Comparison of ENCODE assay signal across 16 cellular contexts in genomic region chr5:34606101-34606500, GRCh38. TPM values are rescaled to one million over a fixed set of nuclear protein-coding genes. Genes with fewer than 3 reads are reported as not detected.
DNase-seq lines count a peak whose midpoint lies in the region; ATAC-seq and TF ChIP-seq lines count a peak whose summit lies in the region.
"Had no signal": no experiment of that assay in that cellular context is flagged by ENCODE, and none has a peak within 500 bp of the region (broad histone marks: within the 10 kb centered on the region; RNA-seq: fewer than 3 reads in every experiment).

No MANE protein-coding gene starts in this region.

- no peak for TF ChIP-seq CTCF in adrenal gland (IDR thresholded peaks at IDR 0.05)
- TF ChIP-seq CTCF in glutamatergic neuron (IDR thresholded peaks at IDR 0.05; ENCODE audit: partially characterized antibody, unreplicated experiment), result no peak
- no peak for TF ChIP-seq CTCF in gastroesophageal sphincter (IDR thresholded peaks at IDR 0.05)
- TF ChIP-seq CTCF in right atrium auricular region (IDR thresholded peaks at IDR 0.05), result no peak
- TF ChIP-seq CTCF in osteocyte (IDR thresholded peaks at IDR 0.05), result no peak

- peaks cover 8 to 10% of the 10 kb centered on the region in 2 donors for H3K4me1 ChIP-seq in adrenal gland (replicated peaks in 1 of 2)
- peaks cover 0 to 18% (median 0%) of the 10 kb centered on the region in 3 donors for H3K4me1 ChIP-seq in gastroesophageal sphincter
- H3K4me1 ChIP-seq in right atrium auricular region, result peaks cover 0 to 12% of the 10 kb centered on the region in 2 donors

- H3K9me3 ChIP-seq in adrenal gland (replicated peaks in 1 of 3), result no peaks in the 10 kb centered on the region
- no peaks in the 10 kb centered on the region for H3K9me3 ChIP-seq in gastroesophageal sphincter
- no peaks in the 10 kb centered on the region for H3K9me3 ChIP-seq in right atrium auricular region

- TF ChIP-seq POLR2A in adrenal gland (IDR thresholded peaks at IDR 0.05) (no peak), gastroesophageal sphincter (IDR thresholded peaks at IDR 0.05) (no peak)

- WGBS in adrenal gland, 4 donors, result 38 to 48% (median 46%) methylated on average over 4 of the region's 4 CpGs
- 80 to 100% methylated on average over 2 to 4 of the region's 4 CpGs for WGBS in gastroesophageal sphincter (ENCODE audit: low coverage in 1 of 2), 2 donors

- H3K27me3 Mint-ChIP-seq in glutamatergic neuron (ENCODE audit: unreplicated experiment) (peaks cover 2% of the 10 kb centered on the region), osteocyte (ENCODE audit: unreplicated experiment) (no peaks in the 10 kb centered on the region)

- H3K9me3 Mint-ChIP-seq in glutamatergic neuron (ENCODE audit: unreplicated experiment) (no peaks in the 10 kb centered on the region), osteocyte (ENCODE audit: unreplicated experiment) (no peaks in the 10 kb centered on the region)
- H3K9me3 Mint-ChIP-seq: CD8-positive, alpha-beta T cell had no signal

- H3K4me1 Mint-ChIP-seq in glutamatergic neuron (ENCODE audit: low read depth, unreplicated experiment), result peaks cover 27% of the 10 kb centered on the region
- H3K4me1 Mint-ChIP-seq in osteocyte (ENCODE audit: unreplicated experiment), result peaks cover 33% of the 10 kb centered on the region
- H3K4me1 Mint-ChIP-seq: CD14-positive monocyte had no signal

- no peaks in the 10 kb centered on the region for H3K36me3 ChIP-seq in adrenal gland (replicated peaks in 1 of 2)
- H3K36me3 ChIP-seq in gastroesophageal sphincter, result no peaks in the 10 kb centered on the region
- H3K36me3 ChIP-seq in right atrium auricular region, result no peaks in the 10 kb centered on the region

- H3K27ac Mint-ChIP-seq in glutamatergic neuron (ENCODE audit: unreplicated experiment) (peak overlapping the region; percentile 93), osteocyte (ENCODE audit: unreplicated experiment) (no peak overlapping the region)
- H3K27ac Mint-ChIP-seq: CD8-positive, alpha-beta T cell had no signal

- intact Hi-C loops in adrenal gland (cut with DNase I), result no loop called here

- no peak overlapping the region for H3K4me3 ChIP-seq in adrenal gland
- H3K4me3 ChIP-seq in gastroesophageal sphincter, result no peak overlapping the region
- no peak overlapping the region for H3K4me3 ChIP-seq in right atrium auricular region

- H3K4me3 Mint-ChIP-seq in glutamatergic neuron (ENCODE audit: unreplicated experiment), result no peak overlapping the region
- no peak overlapping the region for H3K4me3 Mint-ChIP-seq in osteocyte (ENCODE audit: unreplicated experiment)
- H3K4me3 Mint-ChIP-seq: CD14-positive monocyte; CD8-positive, alpha-beta T cell had no signal

- H3K36me3 Mint-ChIP-seq in glutamatergic neuron (ENCODE audit: unreplicated experiment), result no peaks in the 10 kb centered on the region
- no peaks in the 10 kb centered on the region for H3K36me3 Mint-ChIP-seq in osteocyte (ENCODE audit: unreplicated experiment)
- H3K36me3 Mint-ChIP-seq: CD14-positive monocyte; CD8-positive, alpha-beta T cell had no signal

- ATAC-seq in gastroesophageal sphincter, result no peak
- ATAC-seq: CD8-positive, alpha-beta T cell; HepG2 had no signal

- H3K27ac ChIP-seq in adrenal gland, result peak overlapping the region in 4 of 5 donors; percentile 27 to 53 (median 44)
- no peak overlapping the region for H3K27ac ChIP-seq in gastroesophageal sphincter
- H3K27ac ChIP-seq in right atrium auricular region, result no peak overlapping the region
- H3K27ac ChIP-seq: 22Rv1 had no signal

- DNase-seq in NCI-H748 treated with DMSO at 0.1 percent for 48 hours (lab: John Stamatoyannopoulos, UW), result peak; percentile 92
- no peak for DNase-seq in NCI-H748 (lab: John Stamatoyannopoulos, UW; ENCODE audit: unreplicated experiment)
- peak; percentile 43 to 87 (median 83) for DNase-seq in adrenal gland
- no peak for DNase-seq in glutamatergic neuron
- DNase-seq in SKM-1 treated with dmso at 0.1 percent for 144 hours (lab: John Stamatoyannopoulos, UW; ENCODE audit: unreplicated experiment), result no peak
- DNase-seq in right atrium auricular region (ENCODE audit: low spot score), result no peak
- DNase-seq in osteocyte (ENCODE audit: extremely low spot score, unreplicated experiment), result no peak
- DNase-seq: CD8-positive, alpha-beta T cell; COR-L47; DND-41; GDM1; HCEC 1CT had no signal

- TF ChIP-seq EP300 in gastroesophageal sphincter (IDR thresholded peaks at IDR 0.05), result no peak

- no peaks in the 10 kb centered on the region for H3K27me3 ChIP-seq in adrenal gland
- no peaks in the 10 kb centered on the region for H3K27me3 ChIP-seq in gastroesophageal sphincter
- no peaks in the 10 kb centered on the region for H3K27me3 ChIP-seq in right atrium auricular region

RNA-seq across cellular contexts. Expression of gene RAI14, which starts 50.0 kb away (rescaled TPM):
- total RNA-seq in adrenal gland, result 100 to 1,000 TPM in 1 of 8 donors, 10 to 100 TPM in 7; 12.5 to 158 (median 33.8) TPM
- polyA plus RNA-seq in adrenal gland, result 10 to 100 TPM in 2 of 3 donors, 1 to 10 TPM in 1; 9.1 to 26.1 (median 13.5) TPM
- 259 TPM for total RNA-seq in glutamatergic neuron (ENCODE audit: unreplicated experiment)
- 100 to 1,000 TPM in 1 of 4 donors, 10 to 100 TPM in 3; 45.8 to 143 (median 80.5) TPM for total RNA-seq in gastroesophageal sphincter
- total RNA-seq in right atrium auricular region, result 10 to 100 TPM; 14.0 to 21.3 TPM
- total RNA-seq in osteocyte, result 130 and 138 TPM in 2 replicates
- total RNA-seq: CD8-positive, alpha-beta T cell had no signal
- polyA plus RNA-seq: CD14-positive monocyte had no signal

Comparison
In these comparisons a context has a peak if more than half of its experiments do, and no peak if none do; other contexts are left out.
1. DNase-seq: peak in NCI-H748 treated with DMSO at 0.1 percent for 48 hours (single experiment) and adrenal gland (7 of 7); none in NCI-H748 (single experiment), glutamatergic neuron (single experiment), SKM-1 treated with dmso at 0.1 percent for 144 hours (single experiment), right atrium auricular region (single experiment) and osteocyte (single experiment).
2. H3K27ac ChIP-seq: peak in adrenal gland (4 of 5); none in gastroesophageal sphincter (0 of 4) and right atrium auricular region (0 of 2).